Comparison of ENCODE assay signal across 20 cellular contexts in genomic region chr9:88682431-88682831, GRCh38.
DNase-seq lines count a peak whose midpoint lies in the region; ATAC-seq, FAIRE-seq and TF ChIP-seq lines count a peak whose summit lies in the region.
"Had no signal": no experiment of that assay in that cellular context is flagged by ENCODE, and none has a peak within 500 bp of the region (broad histone marks: within the 10 kb centered on the region; RNA-seq: fewer than 3 reads in every experiment).

No MANE protein-coding gene starts in this region.

- no peaks in the 10 kb centered on the region for H3K36me3 Mint-ChIP-seq in nephron progenitor cell (ENCODE audit: low read depth)

- H4K5ac ChIP-seq in IMR-90 (ENCODE audit: low read depth, low read length) = no peak overlapping the region

- FAIRE-seq in urothelium cell line (lab: Jason Lieb, UNC) = no peak
- FAIRE-seq: A204.1, GM12878, GM18507, GM19239 had no signal

- POLR2A ChIA-PET in IMR-90 (lab: Charles Lee; ENCODE audit: unreplicated experiment) = no interaction called here

- no peak overlapping the region for H3K18ac ChIP-seq in IMR-90 (ENCODE audit: low read depth, low read length)

- TF ChIP-seq RAD21 in IMR-90 (IDR thresholded peaks at IDR 0.05; ENCODE audit: low read length) = no peak

- no peak overlapping the region for H2BK5ac ChIP-seq in IMR-90 (ENCODE audit: low read depth, low read length, poor library complexity, severe bottlenecking)

- no peak overlapping the region for H4K8ac ChIP-seq in IMR-90 (ENCODE audit: low read depth in 2 of 2, low read length in 2 of 2)

- H3K56ac ChIP-seq in IMR-90 (ENCODE audit: extremely low read depth, insufficient read depth, low read length) = no peak overlapping the region

- TF ChIP-seq POLR2A in IMR-90 (IDR thresholded peaks at IDR 0.05; ENCODE audit: low read depth, low read length) = no peak
- no peak for TF ChIP-seq POLR2A in gastroesophageal sphincter (IDR thresholded peaks at IDR 0.05)

- H3K4ac ChIP-seq in IMR-90 (ENCODE audit: low read depth, low read length) = no peak overlapping the region

- H3K27me3 ChIP-seq in IMR-90 (ENCODE audit: control insufficient read depth, insufficient read depth, low read length) = no peaks in the 10 kb centered on the region
- no peaks in the 10 kb centered on the region for H3K27me3 ChIP-seq in gastroesophageal sphincter
- H3K27me3 ChIP-seq in smooth muscle cell (ENCODE audit: low read depth) = no peaks in the 10 kb centered on the region
- H3K27me3 ChIP-seq: MG63 had no signal

- H3K79me2 ChIP-seq in smooth muscle cell (ENCODE audit: low read depth) = no peaks in the 10 kb centered on the region

- H4K20me1 ChIP-seq in IMR-90 (ENCODE audit: insufficient read depth, low read length) (no peaks in the 10 kb centered on the region), smooth muscle cell (ENCODE audit: low read depth) (no peaks in the 10 kb centered on the region)

- H3F3A ChIP-seq in smooth muscle cell (ENCODE audit: low read depth) = no peaks in the 10 kb centered on the region

- no peak overlapping the region for H2AK9ac ChIP-seq in IMR-90 (replicated peaks; ENCODE audit: low read depth, low read length, poor library complexity)

- H3K4me1 ChIP-seq in IMR-90 (ENCODE audit: control insufficient read depth, insufficient read depth, low read length) (0 out of 2 replicates have a peak, but pooled peaks cover 2% of the 10 kb centered on the region), gastroesophageal sphincter (no peaks in the 10 kb centered on the region), smooth muscle cell (ENCODE audit: low read depth) (no peaks in the 10 kb centered on the region)

- ATAC-seq in IMR-90 (ENCODE audit: low read depth) = no peak
- peak; percentile 50 for ATAC-seq in gastroesophageal sphincter
- ATAC-seq in HG03432 (IDR thresholded peaks at IDR 0.05; ENCODE audit: unreplicated experiment) = no peak
- ATAC-seq in GM18907 (IDR thresholded peaks at IDR 0.05; ENCODE audit: unreplicated experiment) = no peak
- ATAC-seq: GM12878 had no signal

- H3K36me3 ChIP-seq in IMR-90 (ENCODE audit: control insufficient read depth, insufficient read depth, low read length) = no peaks in the 10 kb centered on the region
- H3K36me3 ChIP-seq in gastroesophageal sphincter = no peaks in the 10 kb centered on the region
- no peaks in the 10 kb centered on the region for H3K36me3 ChIP-seq in smooth muscle cell (ENCODE audit: low read depth)
- H3K36me3 ChIP-seq: MG63 had no signal

- H3K9ac ChIP-seq in IMR-90 (ENCODE audit: low read depth, low read length) (no peak overlapping the region), smooth muscle cell (ENCODE audit: low read depth) (no peak overlapping the region)

- H2BK20ac ChIP-seq in IMR-90 (ENCODE audit: low read depth, low read length) = no peak overlapping the region

- H4K91ac ChIP-seq in IMR-90 (ENCODE audit: insufficient read depth, low read depth, low read length) = no peak overlapping the region

- no peaks in the 10 kb centered on the region for H3K79me1 ChIP-seq in IMR-90 (ENCODE audit: low read depth in 1 of 2, low read length in 2 of 2)

- in situ Hi-C loops in IMR-90 (cut with MboI; ENCODE audit: low sequenced_read_pairs) = no loop called here

- H2BK120ac ChIP-seq in IMR-90 (ENCODE audit: low read depth, low read length) = no peak overlapping the region

- H3K4me3 ChIP-seq in IMR-90 (ENCODE audit: insufficient read depth, low read depth, low read length) (no peak overlapping the region), gastroesophageal sphincter (no peak overlapping the region), smooth muscle cell (no peak overlapping the region)
- H3K4me3 ChIP-seq: GM12878, MG63, PC-9 had no signal

- peaks cover 57% of the 10 kb centered on the region for H3K4me1 Mint-ChIP-seq in nephron progenitor cell

- peaks cover 4% of the 10 kb centered on the region for H3K27me3 Mint-ChIP-seq in nephron progenitor cell (ENCODE audit: low read depth, poor library complexity)

- H3K9me1 ChIP-seq in IMR-90 (ENCODE audit: insufficient read depth, low read length) = 0 out of 2 replicates have a peak, but pooled peaks cover 4% of the 10 kb centered on the region

- H3K4me2 ChIP-seq in IMR-90 (ENCODE audit: low read depth, low read length) = no peak overlapping the region
- no peak overlapping the region for H3K4me2 ChIP-seq in smooth muscle cell
- H3K4me2 ChIP-seq: PC-9 had no signal

- no peak overlapping the region for H3K27ac ChIP-seq in IMR-90 (ENCODE audit: insufficient read depth, low read length)
- no peak overlapping the region for H3K27ac ChIP-seq in gastroesophageal sphincter
- H3K27ac ChIP-seq in smooth muscle cell (ENCODE audit: low read depth) = peak overlapping the region; percentile 80
- H3K27ac ChIP-seq: C4-2B, PC-9 had no signal

- H2AK5ac ChIP-seq in IMR-90 (ENCODE audit: low read depth, low read length) = no peak overlapping the region

- H3K9me3 ChIP-seq in IMR-90 (ENCODE audit: control insufficient read depth, insufficient read depth, low read length) (no peaks in the 10 kb centered on the region), gastroesophageal sphincter (no peaks in the 10 kb centered on the region), smooth muscle cell (replicated peaks; ENCODE audit: low read depth) (no peaks in the 10 kb centered on the region)
- H3K9me3 ChIP-seq: Caco-2, MG63 had no signal

- H2BK15ac ChIP-seq in IMR-90 (ENCODE audit: low read depth, low read length) = no peak overlapping the region

- H2AFZ ChIP-seq in IMR-90 (replicated peaks; ENCODE audit: low read length, poor library complexity) (peak overlapping the region; percentile 26), smooth muscle cell (ENCODE audit: low read depth) (no peak overlapping the region)
- H2AFZ ChIP-seq: PC-9 had no signal

- H3K4me3 Mint-ChIP-seq in nephron progenitor cell = peak overlapping the region; percentile 15

- H3K14ac ChIP-seq in IMR-90 (replicated peaks; ENCODE audit: low read depth, low read length) = no peak overlapping the region

- dilution Hi-C loops in IMR-90 (cut with HindIII; ENCODE audit: low sequenced_read_pairs, unreplicated experiment) = no loop called here

- peak overlapping the region; percentile 94 for H3K27ac Mint-ChIP-seq in nephron progenitor cell

- DNase-seq in IMR-90 (no peak), nephron progenitor cell (peak; percentile 43), smooth muscle cell (lab: John Stamatoyannopoulos, UW; ENCODE audit: unreplicated experiment) (peak; percentile 15), urothelium cell line (ENCODE audit: low spot score) (no peak)
- no peak for DNase-seq in activated T-cell treated with anti-CD3 and anti-CD28 coated beads, Interleukin-2, amount 50 U/mL, for 1 hour
- DNase-seq: Caco-2, DMS53, MG63, NCI-H1105, NCI-H187, NCI-H69, PC-9 had no signal

- BruUV-seq in IMR-90 (replicated peaks; lab: Mats Ljungman, UMichigan) = no TSS peak

- H3K23ac ChIP-seq in IMR-90 (ENCODE audit: low read depth, low read length) = no peak overlapping the region

- WGBS in IMR-90 (ENCODE audit: extremely low coverage in 2 of 2, insufficient read length in 1 of 2), 2 experiments = 87% methylated on average over 3 of the region's 12 CpGs; no CpG with 5 or more reads in 1 of the 2 experiments
- WGBS in gastroesophageal sphincter (ENCODE audit: low coverage in 1 of 2), 2 donors = no CpG with 5 or more reads among the region's 12 CpGs
- WGBS in smooth muscle cell (ENCODE audit: low lambda C conversion rate) = 25% methylated on average over 12 of the region's 12 CpGs

- no peak for TF ChIP-seq EP300 in gastroesophageal sphincter (IDR thresholded peaks at IDR 0.05)

- intact Hi-C loops in IMR-90 (cut with micrococcal nuclease) = no loop called here

- TF ChIP-seq CTCF in IMR-90 (conservative IDR thresholded peaks at IDR 0.05; ENCODE audit: low read depth, low read length) (no peak), gastroesophageal sphincter (IDR thresholded peaks at IDR 0.05) (no peak), nephron progenitor cell (IDR thresholded peaks at IDR 0.05) (no peak), smooth muscle cell (IDR thresholded peaks at IDR 0.05; ENCODE audit: borderline replicate concordance, insufficient read depth, poor library complexity, severe bottlenecking) (no peak)

- CTCF ChIA-PET in IMR-90 (lab: Yijun Ruan, JAX) = no interaction called here

- peaks cover 7% of the 10 kb centered on the region for H3K9me3 Mint-ChIP-seq in nephron progenitor cell

TF ChIP-seq in IMR-90, 13 proteins besides CTCF, POLR2A, EP300 and RAD21:
- no peak for TF ChIP-seq BHLHE40 (IDR thresholded peaks at IDR 0.05; ENCODE audit: low read depth, low read length)
- no peak for TF ChIP-seq MXI1 (IDR thresholded peaks at IDR 0.05; ENCODE audit: borderline replicate concordance, low read depth, low read length)
- TF ChIP-seq NFE2L2 (IDR thresholded peaks at IDR 0.05; ENCODE audit: low read depth, low read length) = no peak
- TF ChIP-seq ELK1 (IDR thresholded peaks at IDR 0.05; ENCODE audit: borderline replicate concordance, low read depth, low read length) = no peak
- TF ChIP-seq MAFK (IDR thresholded peaks at IDR 0.05; ENCODE audit: low read depth, low read length) = no peak
- TF ChIP-seq MAZ (IDR thresholded peaks at IDR 0.05; ENCODE audit: borderline replicate concordance, low read depth, low read length) = no peak
- TF ChIP-seq RFX5 (IDR thresholded peaks at IDR 0.05; ENCODE audit: low read depth, low read length) = no peak
- no peak for TF ChIP-seq SMC3 (IDR thresholded peaks at IDR 0.05; ENCODE audit: low read depth, low read length)
- TF ChIP-seq FOS (IDR thresholded peaks at IDR 0.05; ENCODE audit: low read depth, low read length) = no peak
- TF ChIP-seq, protein P1, sequence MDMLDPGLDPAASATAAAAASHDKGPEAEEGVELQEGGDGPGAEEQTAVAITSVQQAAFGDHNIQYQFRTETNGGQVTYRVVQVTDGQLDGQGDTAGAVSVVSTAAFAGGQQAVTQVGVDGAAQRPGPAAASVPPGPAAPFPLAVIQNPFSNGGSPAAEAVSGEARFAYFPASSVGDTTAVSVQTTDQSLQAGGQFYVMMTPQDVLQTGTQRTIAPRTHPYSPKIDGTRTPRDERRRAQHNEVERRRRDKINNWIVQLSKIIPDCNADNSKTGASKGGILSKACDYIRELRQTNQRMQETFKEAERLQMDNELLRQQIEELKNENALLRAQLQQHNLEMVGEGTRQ (IDR thresholded peaks at IDR 0.05; ENCODE audit: low read depth, low read length) = no peak
- TF ChIP-seq RCOR1 (IDR thresholded peaks at IDR 0.05; ENCODE audit: insufficient replicate concordance, low read length) = no peak
- no peak for TF ChIP-seq CEBPB (IDR thresholded peaks at IDR 0.05; ENCODE audit: low read depth, low read length)
- no peak for TF ChIP-seq CHD1 (IDR thresholded peaks at IDR 0.05; ENCODE audit: low read depth, low read length)

Comparison
In these comparisons a context has a peak if more than half of its experiments do, and no peak if none do; other contexts are left out.
1. DNase-seq: peak in nephron progenitor cell (single experiment) and smooth muscle cell (single experiment); none in IMR-90 (single experiment), urothelium cell line (single experiment) and activated T-cell treated with anti-CD3 and anti-CD28 coated beads, Interleukin-2, amount 50 U/mL, for 1 hour (single experiment).